Comparison of ENCODE assay signal across 15 cellular contexts in the genomic region with DNA sequence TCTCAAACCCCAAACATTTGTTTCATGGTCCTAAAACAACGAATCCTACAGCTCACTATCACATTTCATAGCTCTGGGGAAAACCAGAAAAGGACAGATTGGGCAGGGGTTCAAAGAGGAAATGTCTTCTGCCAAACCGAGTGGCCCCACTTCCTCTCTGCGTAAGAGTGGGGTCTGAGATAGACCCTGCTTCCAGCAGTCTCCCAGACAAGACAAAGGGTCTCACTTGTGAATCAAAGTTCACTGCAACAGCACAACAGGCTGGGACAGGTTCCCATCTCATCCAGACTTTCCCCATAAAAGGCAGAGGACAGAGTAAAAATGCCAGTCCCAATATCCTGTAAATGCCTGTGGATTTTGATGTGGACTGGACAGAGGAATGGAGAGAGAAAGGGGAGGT.
"Had no signal": no experiment of that assay in that cellular context is flagged by ENCODE, and none has a peak within 500 bp of the region (broad histone marks: within the 10 kb centered on the region; RNA-seq: fewer than 3 reads in every experiment).

No MANE protein-coding gene starts in this region.

- DNase-seq: activated gamma-delta T cell treated with Interleukin-2 at 50 U/mL for 16 hours; activated T-cell treated with anti-CD3 and anti-CD28 coated beads, Interleukin-2, amount 50 U/mL, for 4 hours; colonic mucosa; heart right ventricle; islet precursor cell; left lung; mesenchymal stem cell; SK-N-SH; T-helper 1 cell had no signal

- H3K27me3 ChIP-seq: ascending aorta, cardiac muscle cell, colonic mucosa, heart right ventricle, left lung, neutrophil, right atrium auricular region, tibial nerve had no signal

- H3K4me1 ChIP-seq: ascending aorta, colonic mucosa, left lung had no signal

- ATAC-seq: activated T-cell treated with anti-CD3 and anti-CD28 coated beads, Interleukin-2, amount 50 U/mL, for 4 hours; heart right ventricle; left lung had no signal

- H3K9me3 Mint-ChIP-seq: activated T-cell treated with anti-CD3 and anti-CD28 coated beads, Interleukin-2, amount 50 U/mL, for 4 hours had no signal

- H3K27ac ChIP-seq: ascending aorta, cardiac muscle cell, colonic mucosa, heart right ventricle, left lung, neutrophil, right atrium auricular region, skin epidermis, tibial nerve had no signal

- H3K4me3 ChIP-seq: ascending aorta, cardiac muscle cell, colonic mucosa, heart right ventricle, left lung, right atrium auricular region, skin epidermis, tibial nerve had no signal

- H3K36me3 ChIP-seq: ascending aorta, cardiac muscle cell, colonic mucosa, heart right ventricle, left lung, neutrophil, right atrium auricular region, tibial nerve had no signal

- H3K9ac ChIP-seq: SK-N-SH had no signal

- H3K4me2 ChIP-seq: SK-N-SH had no signal

- H3K9me3 ChIP-seq: ascending aorta, colonic mucosa, heart right ventricle, left lung, neutrophil, right atrium auricular region, SK-N-SH, tibial nerve had no signal

- H3K4me3 Mint-ChIP-seq: activated T-cell treated with anti-CD3 and anti-CD28 coated beads, Interleukin-2, amount 50 U/mL, for 4 hours had no signal
